Comparison of ENCODE assay signal across 25 cellular contexts in genomic region chr20:56222945-56223344, GRCh38. TPM values are rescaled to one million over a fixed set of nuclear protein-coding genes. Genes with fewer than 3 reads are reported as not detected.
DNase-seq lines count a peak whose midpoint lies in the region; ATAC-seq, FAIRE-seq and TF ChIP-seq lines count a peak whose summit lies in the region.
"Had no signal": no experiment of that assay in that cellular context is flagged by ENCODE, and none has a peak within 500 bp of the region (broad histone marks: within the 10 kb centered on the region; RNA-seq: fewer than 3 reads in every experiment).

No MANE protein-coding gene starts in this region.

- intact Hi-C loops in left colon (cut with DNase I, micrococcal nuclease): no loop called here

- no peak overlapping the region for H3K4me3 Mint-ChIP-seq in stimulated activated effector memory CD8-positive, alpha-beta T cell treated with anti-CD3 and anti-CD28 coated beads, Interleukin-12 subunit alpha, Interleukin-12 subunit beta, amount 100 ng/mL, for 72 hours
- H3K4me3 Mint-ChIP-seq in glutamatergic neuron (ENCODE audit: unreplicated experiment): no peak overlapping the region
- H3K4me3 Mint-ChIP-seq: CD14-positive monocyte had no signal

- H3K36me3 Mint-ChIP-seq in stimulated activated effector memory CD8-positive, alpha-beta T cell treated with anti-CD3 and anti-CD28 coated beads, Interleukin-12 subunit alpha, Interleukin-12 subunit beta, amount 100 ng/mL, for 72 hours: no peaks in the 10 kb centered on the region
- H3K36me3 Mint-ChIP-seq in glutamatergic neuron (ENCODE audit: unreplicated experiment): peaks cover 12% of the 10 kb centered on the region
- H3K36me3 Mint-ChIP-seq: CD14-positive monocyte had no signal

- H3K27ac Mint-ChIP-seq in stimulated activated effector memory CD8-positive, alpha-beta T cell treated with anti-CD3 and anti-CD28 coated beads, Interleukin-12 subunit alpha, Interleukin-12 subunit beta, amount 100 ng/mL, for 72 hours: no peak overlapping the region
- H3K27ac Mint-ChIP-seq in glutamatergic neuron (ENCODE audit: unreplicated experiment): no peak overlapping the region
- H3K27ac Mint-ChIP-seq: CD14-positive monocyte had no signal

- H3K9me3 Mint-ChIP-seq in stimulated activated effector memory CD8-positive, alpha-beta T cell treated with anti-CD3 and anti-CD28 coated beads, Interleukin-12 subunit alpha, Interleukin-12 subunit beta, amount 100 ng/mL, for 72 hours: peaks cover 5% of the 10 kb centered on the region
- peaks cover 5% of the 10 kb centered on the region for H3K9me3 Mint-ChIP-seq in glutamatergic neuron (ENCODE audit: unreplicated experiment)

- DNase-seq in COLO829 (ENCODE audit: low spot score): peak; percentile 21
- peak; percentile 44 for DNase-seq in RPMI7951 (ENCODE audit: low read depth)
- DNase-seq in bronchial epithelial cell (ENCODE audit: low read depth): peak; percentile 27
- no peak for DNase-seq in left colon
- no peak for DNase-seq in stimulated activated effector memory CD8-positive, alpha-beta T cell treated with anti-CD3 and anti-CD28 coated beads, Interleukin-12 subunit alpha, Interleukin-12 subunit beta, amount 100 ng/mL, for 72 hours (ENCODE audit: low spot score in 2 of 2)
- no peak for DNase-seq in CD1c-positive myeloid dendritic cell (ENCODE audit: extremely low spot score)
- DNase-seq in glutamatergic neuron: no peak
- DNase-seq: COR-L47, DMS 273 treated with DMSO at 0.1 percent for 48 hours, GF-D8, GOT3, NCI-H1048, NCI-H1436 treated with DMSO at 0.1 percent for 48 hours, NCI-H2029 treated with DMSO at 0.1 percent for 48 hours, NCI-H2171, NCI-H526, Right ventricle myocardium superior had no signal

- no peak overlapping the region for H3K4me3 ChIP-seq in bronchial epithelial cell (ENCODE audit: low read depth, low read length)
- H3K4me3 ChIP-seq: GM12878, MG63 had no signal

- FAIRE-seq in bronchial epithelial cell (lab: Jason Lieb, UNC): no peak
- FAIRE-seq: GM12878, GM19239 had no signal

- no peaks in the 10 kb centered on the region for H3K27me3 Mint-ChIP-seq in glutamatergic neuron (ENCODE audit: unreplicated experiment)

- no peaks in the 10 kb centered on the region for H3K36me3 ChIP-seq in bronchial epithelial cell (ENCODE audit: control insufficient read depth, insufficient read depth, low read length)
- H3K36me3 ChIP-seq: MG63 had no signal

- no peaks in the 10 kb centered on the region for H3K27me3 ChIP-seq in bronchial epithelial cell (ENCODE audit: control insufficient read depth, insufficient read depth, low read length)
- H3K27me3 ChIP-seq: MG63 had no signal

- no peak for TF ChIP-seq CTCF in bronchial epithelial cell (IDR thresholded peaks at IDR 0.05; ENCODE audit: insufficient read depth, low read length, severe bottlenecking)
- TF ChIP-seq CTCF in glutamatergic neuron (IDR thresholded peaks at IDR 0.05; ENCODE audit: partially characterized antibody, unreplicated experiment): no peak

- no peaks in the 10 kb centered on the region for H3K4me1 Mint-ChIP-seq in stimulated activated effector memory CD8-positive, alpha-beta T cell treated with anti-CD3 and anti-CD28 coated beads, Interleukin-12 subunit alpha, Interleukin-12 subunit beta, amount 100 ng/mL, for 72 hours
- H3K4me1 Mint-ChIP-seq in glutamatergic neuron (ENCODE audit: low read depth, unreplicated experiment): no peaks in the 10 kb centered on the region
- H3K4me1 Mint-ChIP-seq: CD14-positive monocyte had no signal

- ATAC-seq in left colon: peak; percentile 96
- ATAC-seq in stimulated activated effector memory CD8-positive, alpha-beta T cell treated with anti-CD3 and anti-CD28 coated beads, Interleukin-12 subunit alpha, Interleukin-12 subunit beta, amount 100 ng/mL, for 72 hours: no peak
- no peak for ATAC-seq in HG03521 (IDR thresholded peaks at IDR 0.05; ENCODE audit: unreplicated experiment)
- ATAC-seq: GM12878, HCT116, Panc1 had no signal

RNA-seq across cellular contexts. Expression of gene MC3R, which starts 25.6 kb away (rescaled TPM):
- total RNA-seq in RPMI7951 (2014; rRNA removed; shearing (Covaris generic)): not detected in 2 replicates
- total RNA-seq in bronchial epithelial cell (not detected in 2 replicates), left colon (not detected), glutamatergic neuron (ENCODE audit: unreplicated experiment) (not detected)
- total RNA-seq: GM12878, HT-29, Right ventricle myocardium superior had no signal

Comparison
In these comparisons a context has a peak if more than half of its experiments do, and no peak if none do; other contexts are left out.
1. DNase-seq: peak in COLO829 (single experiment), RPMI7951 (single experiment) and bronchial epithelial cell (single experiment); none in left colon (0 of 2), stimulated activated effector memory CD8-positive, alpha-beta T cell treated with anti-CD3 and anti-CD28 coated beads, Interleukin-12 subunit alpha, Interleukin-12 subunit beta, amount 100 ng/mL, for 72 hours (0 of 2), CD1c-positive myeloid dendritic cell (single experiment) and glutamatergic neuron (single experiment).